Comparison of ENCODE assay signal across 1 cellular context in genomic region chr7:159105845-159106614, GRCh38.
TF ChIP-seq lines count a peak whose summit lies in the region.

No MANE protein-coding gene starts in this region.

TF ChIP-seq in WTC11, 78 proteins besides CTCF, POLR2A, EP300 and RAD21 (continued from another document):
- TF ChIP-seq, protein P1, sequence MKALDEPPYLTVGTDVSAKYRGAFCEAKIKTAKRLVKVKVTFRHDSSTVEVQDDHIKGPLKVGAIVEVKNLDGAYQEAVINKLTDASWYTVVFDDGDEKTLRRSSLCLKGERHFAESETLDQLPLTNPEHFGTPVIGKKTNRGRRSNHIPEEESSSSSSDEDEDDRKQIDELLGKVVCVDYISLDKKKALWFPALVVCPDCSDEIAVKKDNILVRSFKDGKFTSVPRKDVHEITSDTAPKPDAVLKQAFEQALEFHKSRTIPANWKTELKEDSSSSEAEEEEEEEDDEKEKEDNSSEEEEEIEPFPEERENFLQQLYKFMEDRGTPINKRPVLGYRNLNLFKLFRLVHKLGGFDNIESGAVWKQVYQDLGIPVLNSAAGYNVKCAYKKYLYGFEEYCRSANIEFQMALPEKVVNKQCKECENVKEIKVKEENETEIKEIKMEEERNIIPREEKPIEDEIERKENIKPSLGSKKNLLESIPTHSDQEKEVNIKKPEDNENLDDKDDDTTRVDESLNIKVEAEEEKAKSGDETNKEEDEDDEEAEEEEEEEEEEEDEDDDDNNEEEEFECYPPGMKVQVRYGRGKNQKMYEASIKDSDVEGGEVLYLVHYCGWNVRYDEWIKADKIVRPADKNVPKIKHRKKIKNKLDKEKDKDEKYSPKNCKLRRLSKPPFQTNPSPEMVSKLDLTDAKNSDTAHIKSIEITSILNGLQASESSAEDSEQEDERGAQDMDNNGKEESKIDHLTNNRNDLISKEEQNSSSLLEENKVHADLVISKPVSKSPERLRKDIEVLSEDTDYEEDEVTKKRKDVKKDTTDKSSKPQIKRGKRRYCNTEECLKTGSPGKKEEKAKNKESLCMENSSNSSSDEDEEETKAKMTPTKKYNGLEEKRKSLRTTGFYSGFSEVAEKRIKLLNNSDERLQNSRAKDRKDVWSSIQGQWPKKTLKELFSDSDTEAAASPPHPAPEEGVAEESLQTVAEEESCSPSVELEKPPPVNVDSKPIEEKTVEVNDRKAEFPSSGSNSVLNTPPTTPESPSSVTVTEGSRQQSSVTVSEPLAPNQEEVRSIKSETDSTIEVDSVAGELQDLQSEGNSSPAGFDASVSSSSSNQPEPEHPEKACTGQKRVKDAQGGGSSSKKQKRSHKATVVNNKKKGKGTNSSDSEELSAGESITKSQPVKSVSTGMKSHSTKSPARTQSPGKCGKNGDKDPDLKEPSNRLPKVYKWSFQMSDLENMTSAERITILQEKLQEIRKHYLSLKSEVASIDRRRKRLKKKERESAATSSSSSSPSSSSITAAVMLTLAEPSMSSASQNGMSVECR (CRISPR knock-in tag; IDR thresholded peaks at IDR 0.05; ENCODE audit: borderline replicate concordance) = no peak
- TF ChIP-seq NFE2L1 (CRISPR knock-in tag; IDR thresholded peaks at IDR 0.05) = no peak
- no peak for TF ChIP-seq TCF7 (CRISPR knock-in tag; IDR thresholded peaks at IDR 0.05; ENCODE audit: low read depth)
- TF ChIP-seq ZNF425 (CRISPR knock-in tag; conservative IDR thresholded peaks at IDR 0.05) = no peak
- no peak for TF ChIP-seq ZNF263 (CRISPR knock-in tag; IDR thresholded peaks at IDR 0.05; ENCODE audit: low read depth)
- TF ChIP-seq AFF4 (CRISPR knock-in tag; IDR thresholded peaks at IDR 0.05; ENCODE audit: borderline replicate concordance) = no peak
